9 cellular contexts compared by ENCODE assay signal in genomic region chr19:1668339-1669123, GRCh38. TPM values are rescaled to one million over a fixed set of nuclear protein-coding genes. Genes with fewer than 3 reads are reported as not detected.
DNase-seq lines count a peak whose midpoint lies in the region; ATAC-seq, FAIRE-seq and TF ChIP-seq lines count a peak whose summit lies in the region.
"Had no signal": no experiment of that assay in that cellular context is flagged by ENCODE, and none has a peak within 500 bp of the region (broad histone marks: within the 10 kb centered on the region; RNA-seq: fewer than 3 reads in every experiment).

No MANE protein-coding gene starts in this region.

- H3K36me3 ChIP-seq in HepG2 (replicated peaks in 1 of 2; ENCODE audit: control insufficient read depth in 1 of 2, insufficient read depth in 2 of 2, low read length in 2 of 2) (no peaks in the 10 kb centered on the region), gastroesophageal sphincter (no peaks in the 10 kb centered on the region)
- H3K36me3 ChIP-seq: colonic mucosa had no signal

- peak; percentile 35 for ATAC-seq in GM21528 (IDR thresholded peaks at IDR 0.05; ENCODE audit: low FRiP score, unreplicated experiment)
- peak; percentile 33 for ATAC-seq in HepG2
- no peak for ATAC-seq in GM21381 (IDR thresholded peaks at IDR 0.05; ENCODE audit: unreplicated experiment)
- ATAC-seq in gastroesophageal sphincter = no peak

- H3K9me3 ChIP-seq in HepG2 (ENCODE audit: low read length) = no peaks in the 10 kb centered on the region
- no peaks in the 10 kb centered on the region for H3K9me3 ChIP-seq in gastroesophageal sphincter
- H3K9me3 ChIP-seq: colonic mucosa had no signal

- H4K20me1 ChIP-seq in HepG2 (ENCODE audit: insufficient read depth, low read length) = no peaks in the 10 kb centered on the region

- H3K79me2 ChIP-seq in HepG2 (ENCODE audit: insufficient read depth, low read length) = no peaks in the 10 kb centered on the region

- POLR2A ChIA-PET in HepG2 (lab: Yijun Ruan, JAX) = no interaction called here

- TF ChIP-seq EP300 in HepG2 (IDR thresholded peaks at IDR 0.05; ENCODE audit: low read depth in 2 of 2, low read length in 2 of 2) = no peak
- TF ChIP-seq EP300 in HepG2 (CRISPR knock-in tag; IDR thresholded peaks at IDR 0.05; ENCODE audit: borderline replicate concordance) = no peak
- TF ChIP-seq EP300 in gastroesophageal sphincter (IDR thresholded peaks at IDR 0.05) = no peak

- intact Hi-C loops in HepG2 (cut with micrococcal nuclease; ENCODE audit: unreplicated experiment) = no loop called here

- H3K4me3 ChIP-seq in HepG2 (replicated peaks in 1 of 3; ENCODE audit: insufficient read depth in 1 of 3, low read depth in 2 of 3, low read length in 3 of 3) = no peak overlapping the region
- no peak overlapping the region for H3K4me3 ChIP-seq in gastroesophageal sphincter
- H3K4me3 ChIP-seq: colonic mucosa had no signal

- FAIRE-seq in HepG2 (lab: Jason Lieb, UNC) = no peak
- FAIRE-seq in D721Med (lab: Jason Lieb, UNC) = no peak

- CTCF ChIA-PET in HepG2 (lab: Yijun Ruan, JAX; ENCODE audit: low intra/inter-chr PET ratio, low total read pairs) = no interaction called here

- no TSS peak for BruUV-seq in HepG2 (replicated peaks; lab: Mats Ljungman, UMichigan)

- H3K27me3 ChIP-seq in HepG2 (ENCODE audit: control insufficient read depth in 1 of 2, insufficient read depth in 2 of 2, low read length in 2 of 2) (peaks cover 8 to 38% of the 10 kb centered on the region in 2 experiments; a peak in 4 of 5 replicates), gastroesophageal sphincter (peaks cover 86% of the 10 kb centered on the region)

- in situ Hi-C loops in HepG2 (cut with HindIII; ENCODE audit: extremely low pct_ligation_motif_present, low pct_unique_long_range_greater_than_20kb) = no loop called here

- TF ChIP-seq RAD21 in HepG2 (CRISPR knock-in tag; IDR thresholded peaks at IDR 0.05) = no peak

- no peaks in the 10 kb centered on the region; the same call in 1 of the 2 replicates for H3K4me1 ChIP-seq in HepG2 (ENCODE audit: insufficient read depth, low read length)
- peaks cover 0 to 26% (median 15%) of the 10 kb centered on the region in 3 donors for H3K4me1 ChIP-seq in gastroesophageal sphincter

- no peak overlapping the region for H3K9ac ChIP-seq in HepG2 (ENCODE audit: insufficient read depth, low read depth, low read length)

- no peak overlapping the region for H2AFZ ChIP-seq in HepG2 (ENCODE audit: low read length)

- TF ChIP-seq CTCF in HepG2 (CRISPR knock-in tag; IDR thresholded peaks at IDR 0.05) (no peak), gastroesophageal sphincter (IDR thresholded peaks at IDR 0.05) (no peak), D721Med (IDR thresholded peaks at IDR 0.05; ENCODE audit: insufficient read depth, missing control alignments) (no peak)

- no peak overlapping the region for H3K27ac ChIP-seq in HepG2 (ENCODE audit: extremely low read length, insufficient read depth, low read length)
- no peak overlapping the region for H3K27ac ChIP-seq in gastroesophageal sphincter
- H3K27ac ChIP-seq: colonic mucosa had no signal

- 14% methylated on average over 11 of the region's 19 CpGs for WGBS in HepG2 (ENCODE audit: low lambda C conversion rate)
- 6% methylated on average over 3 of the region's 19 CpGs; no CpG with 5 or more reads in 1 of the 2 donors for WGBS in gastroesophageal sphincter (ENCODE audit: low coverage in 1 of 2), 2 donors

- peak; percentile 29 for DNase-seq in ELR (ENCODE audit: low read depth)
- DNase-seq in RPMI7951 (ENCODE audit: low read depth) = peak; percentile 22
- no peak for DNase-seq in HepG2 (ENCODE audit: low spot score)
- no peak for DNase-seq in NCI-H2029 (lab: John Stamatoyannopoulos, UW)
- no peak for DNase-seq in D721Med (ENCODE audit: insufficient read length, low spot score)
- DNase-seq: colonic mucosa had no signal

- H3K4me2 ChIP-seq in HepG2 (ENCODE audit: low read depth, low read length) = no peak overlapping the region

- TF ChIP-seq POLR2A in HepG2 (IDR thresholded peaks at IDR 0.05; ENCODE audit: insufficient read depth in 1 of 2, low read depth in 2 of 2, low read length in 2 of 2) (no peak), gastroesophageal sphincter (IDR thresholded peaks at IDR 0.05) (no peak)

TF ChIP-seq in HepG2, 621 proteins besides CTCF, POLR2A, EP300 and RAD21:
- TF ChIP-seq CERS6 (CRISPR knock-in tag; IDR thresholded peaks at IDR 0.05) = no peak
- no peak for TF ChIP-seq ZFP36L2 (CRISPR knock-in tag; IDR thresholded peaks at IDR 0.05)
- TF ChIP-seq RNF219 (CRISPR knock-in tag; IDR thresholded peaks at IDR 0.05) = no peak
- no peak for TF ChIP-seq ZMAT5 (CRISPR knock-in tag; IDR thresholded peaks at IDR 0.05; ENCODE audit: borderline replicate concordance, low read depth)
- no peak for TF ChIP-seq ZNF530 (CRISPR knock-in tag; IDR thresholded peaks at IDR 0.05; ENCODE audit: low read depth)

RNA-seq across cellular contexts. Expression of gene TCF3, which starts 16.1 kb away (rescaled TPM):
- total RNA-seq in RPMI7951 (2014; rRNA removed; shearing (Covaris generic)) = 60.9 and 62.7 TPM in 2 replicates
- total RNA-seq in HepG2 (2016; rRNA removed; fragmentation: Illumina TruSeq; extraction: Trizol) (38.0 and 53.2 TPM in 2 replicates), gastroesophageal sphincter (10 to 100 TPM; 21.2 to 62.0 (median 39.6) TPM)
- 24.5 and 28.5 TPM in 2 replicates for total RNA-seq in HepG2 (2016; cell fraction: cytosol; rRNA removed; fragmentation: Illumina TruSeq; extraction: Trizol; ENCODE audit: low read depth)
- total RNA-seq in HepG2 (2016; cell fraction: insoluble cytoplasmic fraction; rRNA removed; fragmentation: Illumina TruSeq; extraction: Trizol) = 29.0 and 50.0 TPM in 2 replicates
- 81.6 and 83.0 TPM in 2 replicates for total RNA-seq in HepG2 (2016; cell fraction: membrane; rRNA removed; fragmentation: Illumina TruSeq; extraction: Trizol)
- 28.3 and 35.7 TPM in 2 replicates for total RNA-seq in HepG2 (2016; cell fraction: nucleus; rRNA removed; fragmentation: Illumina TruSeq; extraction: Trizol)
- 51.4 and 52.0 TPM in 2 replicates for polyA plus RNA-seq in HepG2 (2011; rRNA removed)
- polyA plus RNA-seq in HepG2 (2011; cell fraction: cytosol; rRNA removed) = 39.6 and 81.0 TPM in 2 replicates
- polyA plus RNA-seq in HepG2 (2011; cell fraction: nucleus; rRNA removed) = 168 and 260 TPM in 2 replicates
- 51.8 and 53.9 TPM in 2 replicates for polyA plus RNA-seq in HepG2 (2012)
- polyA plus RNA-seq in HepG2 (2016; cell fraction: cytosol; fragmentation: Illumina TruSeq; extraction: Trizol; ENCODE audit: low read depth) = 65.0 and 68.6 TPM in 2 replicates
- polyA plus RNA-seq in HepG2 (2016; cell fraction: insoluble cytoplasmic fraction; fragmentation: Illumina TruSeq; extraction: Trizol; ENCODE audit: low read depth) = 77.8 and 91.9 TPM in 2 replicates
- polyA plus RNA-seq in HepG2 (2016; cell fraction: membrane; fragmentation: Illumina TruSeq; extraction: Trizol; ENCODE audit: low read depth) = 123 and 140 TPM in 2 replicates
- 119 and 120 TPM in 2 replicates for polyA plus RNA-seq in HepG2 (2016; cell fraction: nucleus; fragmentation: Illumina TruSeq; extraction: Trizol; ENCODE audit: insufficient read depth, low read depth)
- polyA minus RNA-seq in HepG2 (2011; rRNA and poly(A)+ RNA removed; ENCODE audit: low replicate concordance) = 55.1 and 105 TPM in 2 replicates
- polyA minus RNA-seq in HepG2 (2011; cell fraction: cytosol; rRNA and poly(A)+ RNA removed) = 44.3 and 47.1 TPM in 2 replicates
- polyA minus RNA-seq in HepG2 (2011; cell fraction: nucleus; rRNA and poly(A)+ RNA removed) = 17.8 and 22.5 TPM in 2 replicates

Comparison
In these comparisons a context has a peak if more than half of its experiments do, and no peak if none do; other contexts are left out.
1. DNase-seq: peak in ELR (single experiment) and RPMI7951 (single experiment); none in HepG2 (single experiment), NCI-H2029 (single experiment) and D721Med (single experiment).
2. ATAC-seq: peak in GM21528 (single experiment) and HepG2 (single experiment); none in GM21381 (single experiment) and gastroesophageal sphincter (single experiment).